Comparison of ENCODE assay signal across 24 cellular contexts in genomic region chr1:59452026-59452425, GRCh38.
"Had no signal": no experiment of that assay in that cellular context is flagged by ENCODE, and none has a peak within 500 bp of the region (broad histone marks: within the 10 kb centered on the region; RNA-seq: fewer than 3 reads in every experiment).

No MANE protein-coding gene starts in this region.

- H3K9me3 ChIP-seq: gastrocnemius medialis, lower lobe of right lung, ovary, testis, tibial artery had no signal

- ATAC-seq: esophagus mucosa; gastrocnemius medialis; left ventricle myocardium superior; natural killer cell; sciatic nerve; stimulated activated effector memory CD8-positive, alpha-beta T cell treated with anti-CD3 and anti-CD28 coated beads, Interleukin-12 subunit alpha, Interleukin-12 subunit beta, amount 100 ng/mL, for 72 hours had no signal

- H3K4me3 ChIP-seq: dorsolateral prefrontal cortex, gastrocnemius medialis, lower lobe of right lung, ovary, testis, tibial artery had no signal

- H3K4me1 Mint-ChIP-seq: endodermal cell; natural killer cell; stimulated activated effector memory CD8-positive, alpha-beta T cell treated with anti-CD3 and anti-CD28 coated beads, Interleukin-12 subunit alpha, Interleukin-12 subunit beta, amount 100 ng/mL, for 72 hours had no signal

- H3K36me3 Mint-ChIP-seq: natural killer cell; stimulated activated effector memory CD8-positive, alpha-beta T cell treated with anti-CD3 and anti-CD28 coated beads, Interleukin-12 subunit alpha, Interleukin-12 subunit beta, amount 100 ng/mL, for 72 hours; type B pancreatic cell had no signal

- H3K27me3 ChIP-seq: dorsolateral prefrontal cortex, gastrocnemius medialis, ovary, testis, tibial artery had no signal

- H3K36me3 ChIP-seq: gastrocnemius medialis, lower lobe of right lung, ovary, tibial artery had no signal

- H3K4me1 ChIP-seq: testis had no signal

- H3K27ac ChIP-seq: dorsolateral prefrontal cortex, epithelial cell of prostate, gastrocnemius medialis, lower lobe of right lung, ovary, testis, tibial artery had no signal

- H3K4me3 Mint-ChIP-seq: endodermal cell; memory B cell; natural killer cell; stimulated activated effector memory CD8-positive, alpha-beta T cell treated with anti-CD3 and anti-CD28 coated beads, Interleukin-12 subunit alpha, Interleukin-12 subunit beta, amount 100 ng/mL, for 72 hours; type B pancreatic cell had no signal

- H3K27me3 Mint-ChIP-seq: memory B cell, type B pancreatic cell had no signal

- H3K9me3 Mint-ChIP-seq: endodermal cell; memory B cell; natural killer cell; stimulated activated effector memory CD8-positive, alpha-beta T cell treated with anti-CD3 and anti-CD28 coated beads, Interleukin-12 subunit alpha, Interleukin-12 subunit beta, amount 100 ng/mL, for 72 hours had no signal

- H3K27ac Mint-ChIP-seq: endodermal cell; memory B cell; natural killer cell; stimulated activated effector memory CD8-positive, alpha-beta T cell treated with anti-CD3 and anti-CD28 coated beads, Interleukin-12 subunit alpha, Interleukin-12 subunit beta, amount 100 ng/mL, for 72 hours; type B pancreatic cell had no signal

- DNase-seq: dorsolateral prefrontal cortex; effector CD8-positive, alpha-beta T cell; endodermal cell; foreskin fibroblast; gastrocnemius medialis; head of caudate nucleus; left ventricle myocardium superior; natural killer cell; occipital lobe; ovary; posterior cingulate gyrus; stimulated activated CD4-positive, alpha-beta T cell treated with anti-CD3 and anti-CD28 coated beads, Interleukin-2, amount 100 ng/mL, for 24 hours; stimulated activated CD4-positive, alpha-beta T cell treated with anti-CD3 and anti-CD28 coated beads, Interleukin-4, amount 100 ng/mL, for 24 hours; stimulated activated naive CD4-positive, alpha-beta T cell treated with Interleukin-2 at 50 U/mL for 16 hours; substantia nigra; testis; tibial artery had no signal
